Comparison of ENCODE assay signal across 1 cellular context in genomic region chr5:126339215-126339805, GRCh38.
TF ChIP-seq lines count a peak whose summit lies in the region.

No MANE protein-coding gene starts in this region.

TF ChIP-seq in WTC11, 78 proteins besides CTCF, POLR2A, EP300 and RAD21 (continued from another document):
- TF ChIP-seq E2F1 (CRISPR knock-in tag; IDR thresholded peaks at IDR 0.05) (no peak), ZNF232 (CRISPR knock-in tag; IDR thresholded peaks at IDR 0.05) (no peak), ZMAT4 (CRISPR knock-in tag; IDR thresholded peaks at IDR 0.05) (no peak), ZNF121 (CRISPR knock-in tag; IDR thresholded peaks at IDR 0.05) (no peak), FOXJ3 (CRISPR knock-in tag; IDR thresholded peaks at IDR 0.05; ENCODE audit: borderline replicate concordance) (no peak), AFF4 (CRISPR knock-in tag; IDR thresholded peaks at IDR 0.05; ENCODE audit: borderline replicate concordance) (no peak), NR2C2 (CRISPR knock-in tag; IDR thresholded peaks at IDR 0.05) (no peak), SP1 (CRISPR knock-in tag; conservative IDR thresholded peaks at IDR 0.05) (no peak), AR (CRISPR knock-in tag; IDR thresholded peaks at IDR 0.05) (no peak), HMGXB4 (CRISPR knock-in tag; IDR thresholded peaks at IDR 0.05) (no peak), NR3C1 (CRISPR knock-in tag; conservative IDR thresholded peaks at IDR 0.05; ENCODE audit: low read depth) (no peak), E2F5 (CRISPR knock-in tag; IDR thresholded peaks at IDR 0.05) (no peak)
